Comparison of ENCODE assay signal across 9 cellular contexts in genomic region chr11:3834349-3835099, GRCh38. TPM values are rescaled to one million over a fixed set of nuclear protein-coding genes. Genes with fewer than 3 reads are reported as not detected.
DNase-seq lines count a peak whose midpoint lies in the region; ATAC-seq and TF ChIP-seq lines count a peak whose summit lies in the region.
"Had no signal": no experiment of that assay in that cellular context is flagged by ENCODE, and none has a peak within 500 bp of the region (broad histone marks: within the 10 kb centered on the region; RNA-seq: fewer than 3 reads in every experiment).

No MANE protein-coding gene starts in this region.

- TF ChIP-seq CTCF in colonic mucosa (IDR thresholded peaks at IDR 0.05): no peak

- intact Hi-C loops in colonic mucosa (cut with DNase I): no loop called here

- DNase-seq in CD1c-positive myeloid dendritic cell (ENCODE audit: extremely low spot score) (peak; percentile 55), MV-4-11 (lab: John Stamatoyannopoulos, UW) (peak; percentile 91), colonic mucosa (peak; percentile 60), naive B cell (no peak), cortex of kidney (lab: John Stamatoyannopoulos, UW) (no peak), activated gamma-delta T cell (lab: John Stamatoyannopoulos, UW) (no peak), NCI-H1930 (lab: John Stamatoyannopoulos, UW) (no peak)
- DNase-seq: KG1 had no signal

- no peaks in the 10 kb centered on the region for H3K36me3 ChIP-seq in colonic mucosa

- no peaks in the 10 kb centered on the region for H3K9me3 Mint-ChIP-seq in naive B cell

- no peak overlapping the region for H3K4me3 ChIP-seq in colonic mucosa

- H3K27me3 Mint-ChIP-seq in naive B cell: no peaks in the 10 kb centered on the region

- peaks cover 20% of the 10 kb centered on the region for H3K4me1 ChIP-seq in colonic mucosa

- no peaks in the 10 kb centered on the region for H3K9me3 ChIP-seq in colonic mucosa

- H3K9ac ChIP-seq in colonic mucosa (ENCODE audit: low read depth in 2 of 2, low read length in 2 of 2): no peak overlapping the region

- H3K27ac ChIP-seq in colonic mucosa: peak overlapping the region; percentile 72

- ATAC-seq in naive B cell (ENCODE audit: low read depth in 2 of 2): peak in 1 of 2 donors; percentile 26
- ATAC-seq in GM18867 (IDR thresholded peaks at IDR 0.05; ENCODE audit: unreplicated experiment): no peak

- H3K4me3 Mint-ChIP-seq in naive B cell: peak overlapping the region; percentile 26 to 84 (median 69)

- H3K27me3 ChIP-seq in colonic mucosa: no peaks in the 10 kb centered on the region

- H3K36me3 Mint-ChIP-seq in naive B cell: peaks cover 0 to 11% of the 10 kb centered on the region in 2 donors

- H3K4me1 Mint-ChIP-seq in naive B cell: peaks cover 74 to 93% (median 89%) of the 10 kb centered on the region in 3 donors

- peak overlapping the region; percentile 50 to 88 (median 74) for H3K27ac Mint-ChIP-seq in naive B cell

RNA-seq across cellular contexts. Expression of gene RHOG, which starts 6.2 kb away (rescaled TPM):
- 10 to 100 TPM; 59.8 to 63.3 TPM for total RNA-seq in colonic mucosa
- polyA plus RNA-seq in naive B cell (ENCODE audit: low read depth in 6 of 6): 100 to 1,000 TPM in 5 of 6 donors, 10 to 100 TPM in 1; 88.9 to 144 (median 117) TPM

RNA-seq across cellular contexts. Expression of gene STIM1, which starts 20.9 kb away (rescaled TPM):
- total RNA-seq in colonic mucosa: 10 to 100 TPM; 39.1 to 56.8 TPM
- polyA plus RNA-seq in naive B cell (ENCODE audit: low read depth in 6 of 6): 10 to 100 TPM; 29.1 to 51.9 (median 35.0) TPM

RNA-seq across cellular contexts. Expression of gene PGAP2, which starts 26.2 kb away (rescaled TPM):
- total RNA-seq in colonic mucosa: 10 to 100 TPM; 21.6 to 29.6 TPM
- 10 to 100 TPM; 16.6 to 29.1 (median 19.3) TPM for polyA plus RNA-seq in naive B cell (ENCODE audit: low read depth in 6 of 6)

RNA-seq across cellular contexts. Expression of gene NUP98, which starts 37.2 kb away (rescaled TPM):
- total RNA-seq in colonic mucosa: 10 to 100 TPM; 59.2 to 76.7 TPM
- polyA plus RNA-seq in naive B cell (ENCODE audit: low read depth in 6 of 6): 10 to 100 TPM; 29.4 to 57.0 (median 38.7) TPM

Comparison
In these comparisons a context has a peak if more than half of its experiments do, and no peak if none do; other contexts are left out.
1. DNase-seq: peak in CD1c-positive myeloid dendritic cell (single experiment), MV-4-11 (single experiment) and colonic mucosa (single experiment); none in naive B cell (single experiment), cortex of kidney (single experiment), activated gamma-delta T cell (single experiment) and NCI-H1930 (0 of 2).